ENCODE assay signal across 8 cellular contexts in the genomic region with DNA sequence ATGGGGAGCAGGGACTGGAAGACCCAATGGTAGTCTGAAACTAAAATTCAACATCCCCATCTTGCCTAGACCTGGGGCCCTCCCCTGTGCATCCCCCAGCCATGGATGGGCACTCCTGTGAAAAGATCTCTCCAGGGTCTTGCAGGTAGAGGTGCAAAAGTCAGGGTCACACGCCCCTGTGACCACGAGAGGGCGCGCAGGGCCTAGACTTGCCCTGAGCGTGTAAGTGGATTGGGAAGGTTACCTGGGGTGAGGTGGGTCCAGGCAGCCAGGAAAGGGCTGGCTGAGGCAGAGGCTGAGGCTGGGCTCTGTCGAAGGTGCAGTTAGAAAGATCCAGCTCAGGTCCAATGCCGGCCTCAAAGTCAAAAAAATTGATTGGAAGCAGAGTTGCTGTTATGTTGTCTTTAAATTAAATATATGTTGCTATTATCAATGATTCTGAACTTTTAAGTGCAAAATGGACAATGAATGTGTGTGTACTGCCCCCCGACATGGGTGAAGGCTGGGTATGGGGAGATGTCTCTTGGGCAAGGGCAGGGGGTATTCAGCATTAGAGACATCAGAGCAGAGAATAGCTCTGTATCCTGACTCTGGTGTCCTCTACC. TPM values are rescaled to one million over a fixed set of nuclear protein-coding genes. Genes with fewer than 3 reads are reported as not detected.
DNase-seq lines count a peak whose midpoint lies in the region; ATAC-seq and TF ChIP-seq lines count a peak whose summit lies in the region.

No MANE protein-coding gene starts in this region.

- WGBS in prostate gland, result 15% methylated on average over 8 of the region's 8 CpGs

- H3K4me1 Mint-ChIP-seq in CD14-positive monocyte, result no peaks in the 10 kb centered on the region

- no peak overlapping the region for H2AFZ ChIP-seq in HCT116 (ENCODE audit: low read depth, low read length, poor library complexity, severe bottlenecking)

- peaks cover 2 to 15% of the 10 kb centered on the region in 2 donors for H3K36me3 Mint-ChIP-seq in CD14-positive monocyte

- TF ChIP-seq POLR2A in HCT116 (IDR thresholded peaks at IDR 0.05; ENCODE audit: borderline replicate concordance, extremely low read depth, insufficient read depth, insufficient read length), result no peak
- TF ChIP-seq POLR2A in prostate gland (IDR thresholded peaks at IDR 0.05), result no peak
- TF ChIP-seq POLR2A in GM18505 (IDR thresholded peaks at IDR 0.05; ENCODE audit: borderline replicate concordance, extremely low read depth, insufficient read depth, insufficient read length), result no peak

- no TSS peak for BruUV-seq in HCT116 (replicated peaks; lab: Mats Ljungman, UMichigan)

- H3K4me1 ChIP-seq in HCT116 (ENCODE audit: control insufficient read depth in 1 of 2, insufficient read depth in 2 of 2, low read length in 2 of 2), result no peaks in the 10 kb centered on the region
- no peaks in the 10 kb centered on the region for H3K4me1 ChIP-seq in prostate gland (replicated peaks)

- intact Hi-C loops in CD14-positive monocyte (cut with micrococcal nuclease) (no loop called here), HCT116 (cut with micrococcal nuclease) (loop anchor here (1.0 to 5.0 kb wide), 2 partner anchors 65 to 717 kb away; no protein-coding TSS in a partner anchor), prostate gland (cut with DNase I) (loop anchor here (5.0 kb wide), 1 partner anchor 62 kb away; no protein-coding TSS in a partner anchor)

- ATAC-seq in HCT116 (peak; percentile 92), GM21825 (IDR thresholded peaks at IDR 0.05; ENCODE audit: unreplicated experiment) (no peak), GM18505 (IDR thresholded peaks at IDR 0.05; ENCODE audit: unreplicated experiment) (no peak)

- H3K9me2 ChIP-seq in HCT116 (ENCODE audit: insufficient read depth), result no peaks in the 10 kb centered on the region

- H3K27me3 ChIP-seq in HCT116 (ENCODE audit: insufficient read depth, low read length), result no peaks in the 10 kb centered on the region; the same call in 1 of the 2 replicates
- no peaks in the 10 kb centered on the region for H3K27me3 ChIP-seq in prostate gland (replicated peaks; ENCODE audit: insufficient read depth)

- no peaks in the 10 kb centered on the region for H4K20me1 ChIP-seq in HCT116 (ENCODE audit: insufficient read depth)

- no peak for DNase-seq in CD14-positive monocyte (ENCODE audit: low spot score)
- peak; percentile 64 for DNase-seq in HCT116 (ENCODE audit: low read depth, low spot score)
- DNase-seq in NCI-H748 (lab: John Stamatoyannopoulos, UW; ENCODE audit: unreplicated experiment), result peak; percentile 69
- peak; percentile 58 for DNase-seq in activated T-cell treated with anti-CD3 and anti-CD28 coated beads for 48 hours (ENCODE audit: low read depth)
- peak; percentile 52 for DNase-seq in fibroblast of villous mesenchyme (ENCODE audit: low read depth)
- peak; percentile 79 for DNase-seq in prostate gland (ENCODE audit: low spot score)

- CTCF ChIA-PET in HCT116 (lab: Charles Lee), result interaction anchor here (1.2 to 11.9 kb wide), 3 partner anchors 12 to 66 kb away, joined by 3 to 240 read pairs (median 4); no protein-coding TSS in a partner anchor

- no peak overlapping the region for H3K27ac Mint-ChIP-seq in CD14-positive monocyte

- H3K36me3 ChIP-seq in HCT116 (ENCODE audit: control insufficient read depth in 1 of 2, insufficient read depth in 2 of 2, low read length in 2 of 2) (no peaks in the 10 kb centered on the region), prostate gland (no peaks in the 10 kb centered on the region)

- no peak overlapping the region for H3K9ac ChIP-seq in HCT116 (ENCODE audit: low read length)

- H3K4me3 Mint-ChIP-seq in CD14-positive monocyte, result peak overlapping the region in 1 of 2 donors; percentile 70

- no peaks in the 10 kb centered on the region for H3K79me2 ChIP-seq in HCT116 (ENCODE audit: insufficient read depth, low read length)

- POLR2A ChIA-PET in HCT116 (lab: Charles Lee), result interaction anchor here (3.2 kb wide), 1 partner anchor 65 kb away, joined by 37 read pairs; no protein-coding TSS in a partner anchor

- H3K4me3 ChIP-seq in HCT116 (replicated peaks in 1 of 2; ENCODE audit: low read depth in 1 of 2, low read length in 2 of 2) (no peak overlapping the region), fibroblast of villous mesenchyme (ENCODE audit: low read depth, low read length) (no peak overlapping the region), prostate gland (no peak overlapping the region)

- TF ChIP-seq CTCF in CD14-positive monocyte (IDR thresholded peaks at IDR 0.05) (peak; percentile 75), HCT116 (IDR thresholded peaks at IDR 0.05 in 2 of 3, conservative IDR thresholded peaks at IDR 0.05 in 1 of 3; ENCODE audit: borderline replicate concordance in 1 of 3, insufficient read depth in 1 of 3, low read depth in 2 of 3, low read length in 2 of 3) (peak; percentile 93 to 97 (median 93)), fibroblast of villous mesenchyme (IDR thresholded peaks at IDR 0.05; ENCODE audit: insufficient read depth, low read depth, low read length) (peak; percentile 82), prostate gland (IDR thresholded peaks at IDR 0.05) (peak; percentile 79 to 93 (median 90))

- H3K4me2 ChIP-seq in HCT116 (ENCODE audit: low read length), result no peak overlapping the region

- H3K27me3 Mint-ChIP-seq in CD14-positive monocyte (ENCODE audit: low read depth in 3 of 3), result peaks cover 46 to 63% (median 59%) of the 10 kb centered on the region in 3 donors

- TF ChIP-seq RAD21 in HCT116 (IDR thresholded peaks at IDR 0.05; ENCODE audit: low read depth), result peak; percentile 98

- H3K27ac ChIP-seq in HCT116 (ENCODE audit: low read depth, low read length), result no peak overlapping the region
- no peak overlapping the region for H3K27ac ChIP-seq in prostate gland

- RAD21 ChIA-PET in HCT116 (lab: Charles Lee; ENCODE audit: low non-redundant PET in 1 of 2, low total read pairs in 2 of 2, uncharacterized antibody in 2 of 2, unreplicated experiment in 2 of 2), result interaction anchor here (1.1 to 2.0 kb wide), 4 partner anchors 67 to 68 kb away, joined by 3 to 7 read pairs (median 4); no protein-coding TSS in a partner anchor

- H3K9me3 Mint-ChIP-seq in CD14-positive monocyte, result peaks cover 0 to 5% (median 2%) of the 10 kb centered on the region in 7 donors

- H3K9me3 ChIP-seq in HCT116 (ENCODE audit: control insufficient read depth in 1 of 2, insufficient read depth in 1 of 2, low read depth in 1 of 2, low read length in 2 of 2), result no peaks in the 10 kb centered on the region
- H3K9me3 ChIP-seq in prostate gland, result no peaks in the 10 kb centered on the region

TF ChIP-seq in HCT116, 20 proteins besides CTCF, POLR2A, EP300 and RAD21:
- no peak for TF ChIP-seq ZFX (IDR thresholded peaks at IDR 0.05)
- TF ChIP-seq ELF1 (IDR thresholded peaks at IDR 0.05; ENCODE audit: borderline replicate concordance, low read depth), result no peak
- no peak for TF ChIP-seq SIN3A (IDR thresholded peaks at IDR 0.05; ENCODE audit: low read depth)

RNA-seq across cellular contexts. Expression of a gene that starts 4.8 kb away (rescaled TPM):
- under 1 TPM in 1 of 2 donors, not detected in 1; 0.54 TPM for polyA plus RNA-seq in CD14-positive monocyte
- total RNA-seq in HCT116 (2021; ENCODE audit: unreplicated experiment) (0.15 TPM), fibroblast of villous mesenchyme (under 0.01 TPM in 1 of 2 replicates, not detected in the other), prostate gland (1 to 10 TPM; 1.5 to 6.1 TPM)
- polyA plus RNA-seq in HCT116 (2012), result 0.12 and 0.26 TPM in 2 replicates

RNA-seq across cellular contexts. Expression of a gene that starts 24.3 kb away (rescaled TPM):
- 10 to 100 TPM; 31.5 to 49.2 TPM for polyA plus RNA-seq in CD14-positive monocyte
- total RNA-seq in HCT116 (2021; ENCODE audit: unreplicated experiment) (32.3 TPM), fibroblast of villous mesenchyme (29.0 and 31.5 TPM in 2 replicates), prostate gland (10 to 100 TPM; 14.5 to 17.4 TPM)
- polyA plus RNA-seq in HCT116 (2012), result 24.3 and 26.3 TPM in 2 replicates

Comparison
In these comparisons a context has a peak if more than half of its experiments do, and no peak if none do; other contexts are left out.
1. intact Hi-C loops: an anchor here in HCT116 (1.0 to 5.0 kb wide) and prostate gland (5.0 kb wide); none called in CD14-positive monocyte.